Comparison of ENCODE assay signal across 10 cellular contexts in the genomic region with DNA sequence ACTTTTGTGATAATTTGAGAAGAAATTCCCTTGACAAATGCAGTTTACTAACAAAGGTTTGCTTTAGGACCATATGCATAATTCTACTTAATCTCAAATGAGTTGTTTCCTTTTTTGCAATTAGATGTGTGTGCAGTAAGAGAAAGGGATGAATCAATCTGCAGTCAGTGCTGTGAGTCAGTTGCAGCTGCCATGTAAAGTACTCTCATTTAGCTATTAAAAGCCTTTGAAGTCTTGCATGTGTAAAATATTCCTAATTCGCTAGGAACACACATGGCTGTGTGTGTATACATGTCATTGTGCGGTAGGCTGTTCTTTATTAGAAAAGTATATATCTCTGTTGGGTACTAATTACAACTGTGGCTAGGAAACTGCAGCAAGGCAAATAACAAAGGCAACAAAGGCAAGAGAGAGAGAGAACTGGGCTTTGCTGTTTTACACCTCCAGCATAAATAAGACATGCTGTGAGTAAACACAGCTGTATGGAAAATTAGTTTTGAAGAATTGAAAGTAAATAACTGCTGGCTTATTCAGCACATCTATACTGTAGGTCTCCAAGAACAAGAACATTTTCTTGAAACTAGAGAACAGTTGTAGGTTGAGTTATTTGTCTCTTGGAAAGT. TPM values are rescaled to one million over a fixed set of nuclear protein-coding genes. Genes with fewer than 3 reads are reported as not detected.
A peak's percentile ranks its signal among the peaks of the same experiment; 100 is the strongest.
DNase-seq lines count a peak whose midpoint lies in the region; ATAC-seq and TF ChIP-seq lines count a peak whose summit lies in the region.
"Had no signal": no experiment of that assay in that cellular context is flagged by ENCODE, and none has a peak within 500 bp of the region (broad histone marks: within the 10 kb centered on the region; RNA-seq: fewer than 3 reads in every experiment).

No MANE protein-coding gene starts in this region.

- no peak overlapping the region for H3K27ac ChIP-seq in HCT116 (ENCODE audit: low read depth, low read length)
- H3K27ac ChIP-seq: breast epithelium had no signal

- no peak overlapping the region for H3K4me3 ChIP-seq in HCT116 (replicated peaks in 1 of 2; ENCODE audit: low read depth in 1 of 2, low read length in 2 of 2)
- H3K4me3 ChIP-seq in epithelial cell of esophagus (ENCODE audit: low read length), result no peak overlapping the region
- H3K4me3 ChIP-seq: breast epithelium had no signal

- H3K36me3 ChIP-seq in HCT116 (ENCODE audit: control insufficient read depth in 1 of 2, insufficient read depth in 2 of 2, low read length in 2 of 2), result no peaks in the 10 kb centered on the region
- H3K36me3 ChIP-seq: breast epithelium had no signal

- CTCF ChIA-PET in HCT116 (lab: Charles Lee), result no interaction called here

- no peaks in the 10 kb centered on the region for H3K27me3 ChIP-seq in HCT116 (ENCODE audit: insufficient read depth, low read length)
- H3K27me3 ChIP-seq: breast epithelium had no signal

- POLR2A ChIA-PET in HCT116 (lab: Charles Lee), result no interaction called here

- no peak for ATAC-seq in HCT116
- ATAC-seq in HG02759 (IDR thresholded peaks at IDR 0.05; ENCODE audit: unreplicated experiment), result no peak
- ATAC-seq in GM21423 (IDR thresholded peaks at IDR 0.05; ENCODE audit: unreplicated experiment), result no peak

- no peaks in the 10 kb centered on the region for H3K79me2 ChIP-seq in HCT116 (ENCODE audit: insufficient read depth, low read length)

- RAD21 ChIA-PET in HCT116 (lab: Charles Lee; ENCODE audit: low non-redundant PET in 1 of 2, low total read pairs in 2 of 2, uncharacterized antibody in 2 of 2, unreplicated experiment in 2 of 2), result no interaction called here

- intact Hi-C loops in HCT116 (cut with micrococcal nuclease), result no loop called here

- TF ChIP-seq RAD21 in HCT116 (IDR thresholded peaks at IDR 0.05; ENCODE audit: low read depth), result no peak

- peak; percentile 35 for DNase-seq in COLO829 (ENCODE audit: low spot score)
- no peak for DNase-seq in HCT116 (ENCODE audit: low read depth, low spot score)
- DNase-seq in NCI-H2227 treated with DMSO at 0.1 percent for 48 hours (lab: John Stamatoyannopoulos, UW), result peak; percentile 78
- peak; percentile 76 for DNase-seq in epithelial cell of esophagus (ENCODE audit: low read depth)
- no peak for DNase-seq in 8988T
- DNase-seq: Calu3, NCI-H524 had no signal

- no peaks in the 10 kb centered on the region for H3K9me3 ChIP-seq in HCT116 (ENCODE audit: control insufficient read depth in 1 of 2, insufficient read depth in 1 of 2, low read depth in 1 of 2, low read length in 2 of 2)
- H3K9me3 ChIP-seq: breast epithelium had no signal

- H3K9me2 ChIP-seq in HCT116 (ENCODE audit: insufficient read depth), result no peaks in the 10 kb centered on the region

- no peak for TF ChIP-seq POLR2A in HCT116 (IDR thresholded peaks at IDR 0.05; ENCODE audit: borderline replicate concordance, extremely low read depth, insufficient read depth, insufficient read length)

- no peak overlapping the region for H3K9ac ChIP-seq in HCT116 (ENCODE audit: low read length)

- H3K4me2 ChIP-seq in HCT116 (ENCODE audit: low read length), result 0 out of 2 replicates have a peak overlapping the region, but pooled peaks have one; percentile 3

- BruUV-seq in HCT116 (replicated peaks; lab: Mats Ljungman, UMichigan), result no TSS peak

- H3K4me1 ChIP-seq in HCT116 (ENCODE audit: control insufficient read depth in 1 of 2, insufficient read depth in 2 of 2, low read length in 2 of 2), result peaks cover 27 to 38% of the 10 kb centered on the region in 2 experiments
- H3K4me1 ChIP-seq: breast epithelium had no signal

- H2AFZ ChIP-seq in HCT116 (ENCODE audit: low read depth, low read length, poor library complexity, severe bottlenecking), result no peak overlapping the region

- H4K20me1 ChIP-seq in HCT116 (ENCODE audit: insufficient read depth), result no peaks in the 10 kb centered on the region

- TF ChIP-seq CTCF in HCT116 (IDR thresholded peaks at IDR 0.05 in 2 of 3, conservative IDR thresholded peaks at IDR 0.05 in 1 of 3; ENCODE audit: borderline replicate concordance in 1 of 3, insufficient read depth in 1 of 3, low read depth in 2 of 3, low read length in 2 of 3) (no peak), epithelial cell of esophagus (IDR thresholded peaks at IDR 0.05; ENCODE audit: insufficient read depth, low read depth, low read length, missing control alignments) (no peak)

TF ChIP-seq in HCT116, 20 proteins besides CTCF, POLR2A, EP300 and RAD21:
- TF ChIP-seq ELF1 (IDR thresholded peaks at IDR 0.05; ENCODE audit: borderline replicate concordance, low read depth), result no peak
- TF ChIP-seq FOSL1 (IDR thresholded peaks at IDR 0.05; ENCODE audit: low read depth), result peak; percentile 59
- no peak for TF ChIP-seq ZNF274 (IDR thresholded peaks at IDR 0.05; ENCODE audit: low read depth, low read length)
- TF ChIP-seq JUND (IDR thresholded peaks at IDR 0.05), result peak; percentile 42; the same call in 1 of the 2 replicates
- no peak for TF ChIP-seq SIN3A (IDR thresholded peaks at IDR 0.05; ENCODE audit: low read depth)
- peak; percentile 31; the same call in 1 of the 2 replicates for TF ChIP-seq SP1 (IDR thresholded peaks at IDR 0.05; ENCODE audit: low read depth)
- TF ChIP-seq POLR2AphosphoS5 (IDR thresholded peaks at IDR 0.05; ENCODE audit: low read depth, low read length), result no peak

RNA-seq across cellular contexts. Expression of a gene that starts 41.7 kb away (rescaled TPM):
- 41.7 TPM for total RNA-seq in HCT116 (2021; ENCODE audit: unreplicated experiment)
- 20.1 and 24.2 TPM in 2 replicates for polyA plus RNA-seq in HCT116 (2012)

Comparison
In these comparisons a context has a peak if more than half of its experiments do, and no peak if none do; other contexts are left out.
1. DNase-seq: peak in COLO829 (single experiment), NCI-H2227 treated with DMSO at 0.1 percent for 48 hours (single experiment) and epithelial cell of esophagus (single experiment); none in HCT116 (single experiment) and 8988T (single experiment).